1 cellular context compared by ENCODE assay signal in the genomic region with DNA sequence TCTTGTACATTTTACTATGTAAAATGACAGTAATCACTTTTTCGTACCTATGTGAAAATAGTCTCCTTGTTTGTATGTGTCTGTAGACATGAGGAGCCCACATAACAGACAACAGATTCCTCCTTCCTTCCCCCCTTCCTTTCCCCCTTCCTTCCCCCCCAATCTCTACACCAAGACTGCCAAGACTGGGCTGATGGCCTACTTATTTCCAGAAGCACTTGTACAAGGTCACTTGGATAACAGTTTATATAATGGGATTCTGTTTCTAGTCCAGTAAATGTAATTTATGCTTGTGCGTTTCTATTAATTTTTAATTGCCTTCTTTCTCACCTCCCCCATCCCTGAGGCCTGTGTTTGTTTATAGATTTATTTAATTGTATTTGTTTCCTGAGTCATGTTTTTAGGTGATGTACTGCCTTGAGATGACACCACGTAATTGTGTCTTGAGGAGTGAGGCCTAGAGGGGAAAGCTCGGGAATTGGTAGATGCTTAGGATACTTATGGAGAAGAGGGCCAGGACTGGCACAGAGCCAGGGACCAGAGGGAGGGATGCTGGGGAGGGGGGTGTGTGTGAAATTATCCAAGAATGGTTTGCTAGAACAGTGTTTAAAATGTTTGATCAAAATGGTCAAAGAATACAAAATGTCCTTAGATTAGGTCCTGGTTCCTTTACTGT.
TF ChIP-seq lines count a peak whose summit lies in the region.

No MANE protein-coding gene starts in this region.

TF ChIP-seq in GM12878, 131 proteins besides CTCF, POLR2A, EP300 and RAD21:
- TF ChIP-seq HDGF (IDR thresholded peaks at IDR 0.05) (no peak), RUNX3 (IDR thresholded peaks at IDR 0.05; ENCODE audit: low read length) (no peak), POU2F2 (IDR thresholded peaks at IDR 0.05; ENCODE audit: borderline replicate concordance, low read depth, low read length) (no peak), ESRRA (IDR thresholded peaks at IDR 0.05; ENCODE audit: low read length) (no peak), LARP7 (IDR thresholded peaks at IDR 0.05) (no peak), JUNB (IDR thresholded peaks at IDR 0.05) (no peak), ZNF217 (IDR thresholded peaks at IDR 0.05) (no peak), NR2C2 (IDR thresholded peaks at IDR 0.05; ENCODE audit: borderline replicate concordance, control insufficient read depth, insufficient read length, low read depth) (no peak), CREB1 (IDR thresholded peaks at IDR 0.05; ENCODE audit: low read depth) (no peak), PML (IDR thresholded peaks at IDR 0.05; ENCODE audit: low read length) (no peak), BCL11A (IDR thresholded peaks at IDR 0.05; ENCODE audit: low read depth, low read length) (no peak)
- TF ChIP-seq, protein P1, sequence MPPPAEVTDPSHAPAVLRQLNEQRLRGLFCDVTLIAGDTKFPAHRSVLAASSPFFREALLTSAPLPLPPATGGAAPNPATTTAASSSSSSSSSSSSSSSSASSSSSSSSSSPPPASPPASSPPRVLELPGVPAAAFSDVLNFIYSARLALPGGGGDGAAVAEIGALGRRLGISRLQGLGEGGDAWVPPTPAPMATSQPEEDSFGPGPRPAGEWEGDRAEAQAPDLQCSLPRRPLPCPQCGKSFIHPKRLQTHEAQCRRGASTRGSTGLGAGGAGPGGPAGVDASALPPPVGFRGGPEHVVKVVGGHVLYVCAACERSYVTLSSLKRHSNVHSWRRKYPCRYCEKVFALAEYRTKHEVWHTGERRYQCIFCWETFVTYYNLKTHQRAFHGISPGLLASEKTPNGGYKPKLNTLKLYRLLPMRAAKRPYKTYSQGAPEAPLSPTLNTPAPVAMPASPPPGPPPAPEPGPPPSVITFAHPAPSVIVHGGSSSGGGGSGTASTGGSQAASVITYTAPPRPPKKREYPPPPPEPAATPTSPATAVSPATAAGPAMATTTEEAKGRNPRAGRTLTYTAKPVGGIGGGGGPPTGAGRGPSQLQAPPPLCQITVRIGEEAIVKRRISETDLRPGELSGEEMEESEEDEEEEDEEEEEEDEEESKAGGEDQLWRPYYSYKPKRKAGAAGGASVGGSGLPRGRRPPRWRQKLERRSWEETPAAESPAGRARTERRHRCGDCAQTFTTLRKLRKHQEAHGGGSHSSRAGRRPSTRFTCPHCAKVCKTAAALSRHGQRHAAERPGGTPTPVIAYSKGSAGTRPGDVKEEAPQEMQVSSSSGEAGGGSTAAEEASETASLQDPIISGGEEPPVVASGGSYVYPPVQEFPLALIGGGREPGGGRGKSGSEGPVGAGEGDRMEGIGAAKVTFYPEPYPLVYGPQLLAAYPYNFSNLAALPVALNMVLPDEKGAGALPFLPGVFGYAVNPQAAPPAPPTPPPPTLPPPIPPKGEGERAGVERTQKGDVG (CRISPR knock-in tag; IDR thresholded peaks at IDR 0.05), result no peak
